Comparison of ENCODE assay signal across 8 cellular contexts in the genomic region with DNA sequence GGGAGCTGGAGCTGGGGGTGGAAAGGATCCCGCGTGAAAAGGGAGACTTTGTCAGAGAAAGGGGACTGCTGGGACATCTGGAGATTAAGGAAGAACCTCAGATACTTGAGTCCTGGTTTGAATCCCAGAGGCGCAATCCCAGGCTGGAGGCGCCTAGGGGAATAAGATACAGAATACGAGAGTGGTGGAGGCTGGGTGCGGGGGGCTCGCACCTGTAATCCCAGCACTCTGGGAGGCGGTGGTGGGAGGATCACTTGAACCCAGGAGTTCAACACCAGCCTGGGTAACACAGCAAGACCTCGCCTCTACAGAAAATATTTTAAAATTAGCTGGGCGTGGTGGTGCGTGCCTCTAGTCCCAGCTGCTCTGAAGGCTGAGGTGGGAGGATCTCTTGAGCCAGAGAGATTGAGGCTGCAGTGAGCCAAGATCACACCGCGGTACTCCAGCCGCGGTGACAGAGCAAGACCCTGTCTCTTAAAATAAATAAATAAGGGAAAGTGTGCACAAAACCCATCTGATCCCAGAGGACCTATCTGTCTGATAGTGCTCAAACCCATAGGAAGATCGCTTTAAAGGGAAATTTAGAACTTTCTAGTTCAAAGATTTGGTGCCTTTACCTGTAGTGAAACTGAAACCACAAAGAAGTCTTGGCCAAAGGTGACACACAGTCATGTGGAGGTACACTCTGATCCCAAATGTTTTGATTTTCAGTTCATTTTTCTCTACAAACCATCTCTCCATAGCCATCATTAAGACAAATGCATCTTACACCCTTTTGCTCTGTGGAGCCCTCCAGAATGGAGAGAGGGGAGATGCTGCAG. TPM values are rescaled to one million over a fixed set of nuclear protein-coding genes. Genes with fewer than 3 reads are reported as not detected.
DNase-seq lines count a peak whose midpoint lies in the region; ATAC-seq and TF ChIP-seq lines count a peak whose summit lies in the region.

No MANE protein-coding gene starts in this region.

- CTCF ChIA-PET in GM10248 (lab: Yijun Ruan, JAX) = interaction anchor here (0.9 to 25.0 kb wide), 33 partner anchors 12 to 193 kb away, joined by 3 to 687 read pairs (median 4); partner anchors contain the start of genes CDK5RAP3, KPNB1, LRRC46 and MRPL10

- H3K9me3 ChIP-seq in mucosa of stomach (ENCODE audit: control insufficient read depth, low read length) = no peaks in the 10 kb centered on the region

- peaks cover 10% of the 10 kb centered on the region for H3K27me3 ChIP-seq in mucosa of stomach (ENCODE audit: control insufficient read depth, insufficient read depth, low read length)

- H3K9ac ChIP-seq in mucosa of stomach (ENCODE audit: low read length) = peak overlapping the region; percentile 93

- no peak for DNase-seq in stimulated activated naive CD8-positive, alpha-beta T cell treated with anti-CD3 and anti-CD28 coated beads, Interleukin-15, Interleukin-2, amounts not matched to agents 100 U/mL and 50 U/mL, for 24 hours
- no peak for DNase-seq in middle frontal gyrus (ENCODE audit: extremely low spot score, low spot score)
- DNase-seq in NCI-H128 (lab: John Stamatoyannopoulos, UW; ENCODE audit: unreplicated experiment) = no peak
- DNase-seq in activated gamma-delta T cell (lab: John Stamatoyannopoulos, UW) = no peak
- DNase-seq in GM10248 (ENCODE audit: extremely low spot score) = no peak

- H3K4me1 ChIP-seq in mucosa of stomach (ENCODE audit: control insufficient read depth, insufficient read depth, low read length) = peaks cover 37% of the 10 kb centered on the region

- peaks cover 27% of the 10 kb centered on the region for H3K27me3 Mint-ChIP-seq in stimulated activated naive CD8-positive, alpha-beta T cell treated with anti-CD3 and anti-CD28 coated beads, Interleukin-15, Interleukin-2, amounts not matched to agents 100 ng/mL and 50 ng/mL, for 24 hours
- H3K27me3 Mint-ChIP-seq in brain = peaks cover 35% of the 10 kb centered on the region

- H3K36me3 ChIP-seq in mucosa of stomach (ENCODE audit: control insufficient read depth, insufficient read depth, low read length) = no peaks in the 10 kb centered on the region

- H3K4me3 ChIP-seq in mucosa of stomach (ENCODE audit: low read length) = peak overlapping the region; percentile 96

- POLR2A ChIA-PET in GM10248 (lab: Yijun Ruan, JAX) = no interaction called here

- peaks cover 27% of the 10 kb centered on the region for H3K4me1 Mint-ChIP-seq in stimulated activated naive CD8-positive, alpha-beta T cell treated with anti-CD3 and anti-CD28 coated beads, Interleukin-15, Interleukin-2, amounts not matched to agents 100 ng/mL and 50 ng/mL, for 24 hours (ENCODE audit: low read depth)
- peaks cover 53% of the 10 kb centered on the region for H3K4me1 Mint-ChIP-seq in brain

- H3K4me3 Mint-ChIP-seq in stimulated activated naive CD8-positive, alpha-beta T cell treated with anti-CD3 and anti-CD28 coated beads, Interleukin-15, Interleukin-2, amounts not matched to agents 100 ng/mL and 50 ng/mL, for 24 hours = peak overlapping the region; percentile 95
- H3K4me3 Mint-ChIP-seq in brain = peak overlapping the region; percentile 91 to 95 (median 92)

- H3K27ac Mint-ChIP-seq in stimulated activated naive CD8-positive, alpha-beta T cell treated with anti-CD3 and anti-CD28 coated beads, Interleukin-15, Interleukin-2, amounts not matched to agents 100 ng/mL and 50 ng/mL, for 24 hours = peak overlapping the region; percentile 89
- peak overlapping the region; percentile 81 to 96 (median 94) for H3K27ac Mint-ChIP-seq in brain

- H3K36me3 Mint-ChIP-seq in stimulated activated naive CD8-positive, alpha-beta T cell treated with anti-CD3 and anti-CD28 coated beads, Interleukin-15, Interleukin-2, amounts not matched to agents 100 ng/mL and 50 ng/mL, for 24 hours (ENCODE audit: low read depth) = no peaks in the 10 kb centered on the region
- no peaks in the 10 kb centered on the region for H3K36me3 Mint-ChIP-seq in brain

- H3K9me3 Mint-ChIP-seq in stimulated activated naive CD8-positive, alpha-beta T cell treated with anti-CD3 and anti-CD28 coated beads, Interleukin-15, Interleukin-2, amounts not matched to agents 100 ng/mL and 50 ng/mL, for 24 hours = no peaks in the 10 kb centered on the region
- peaks cover 0 to 5% (median 0%) of the 10 kb centered on the region in 5 experiments for H3K9me3 Mint-ChIP-seq in brain

- no peak for ATAC-seq in stimulated activated naive CD8-positive, alpha-beta T cell treated with anti-CD3 and anti-CD28 coated beads, Interleukin-15, Interleukin-2, amounts not matched to agents 100 U/mL and 50 U/mL, for 24 hours

- peak; percentile 30 for TF ChIP-seq CTCF in brain (conservative IDR thresholded peaks at IDR 0.05)
- no peak for TF ChIP-seq CTCF in GM10248 (IDR thresholded peaks at IDR 0.05; ENCODE audit: control extremely low read depth, extremely low read depth, low read depth, missing control alignments)

RNA-seq across cellular contexts. Expression of gene SCRN2, which starts 0.6 kb away (rescaled TPM):
- polyA plus RNA-seq in brain (ENCODE audit: insufficient read depth, low read depth, low replicate concordance) = 24.3 TPM

RNA-seq across cellular contexts. Expression of gene SP6, which starts 9.3 kb away (rescaled TPM):
- 2.5 TPM for polyA plus RNA-seq in brain (ENCODE audit: insufficient read depth, low read depth, low replicate concordance)

RNA-seq across cellular contexts. Expression of gene LRRC46, which starts 10.2 kb away (rescaled TPM):
- 3.4 TPM for polyA plus RNA-seq in brain (ENCODE audit: insufficient read depth, low read depth, low replicate concordance)

RNA-seq across cellular contexts. Expression of gene MRPL10, which starts 10.4 kb away (rescaled TPM):
- 61.6 TPM for polyA plus RNA-seq in brain (ENCODE audit: insufficient read depth, low read depth, low replicate concordance)

RNA-seq across cellular contexts. Expression of gene OSBPL7, which starts 20.1 kb away (rescaled TPM):
- polyA plus RNA-seq in brain (ENCODE audit: insufficient read depth, low read depth, low replicate concordance) = 6.6 TPM
